8 cellular contexts compared by ENCODE assay signal in genomic region chr17:78272181-78272913, GRCh38. TPM values are rescaled to one million over a fixed set of nuclear protein-coding genes. Genes with fewer than 3 reads are reported as not detected.
DNase-seq lines count a peak whose midpoint lies in the region; ATAC-seq, FAIRE-seq and TF ChIP-seq lines count a peak whose summit lies in the region.

No MANE protein-coding gene starts in this region.

- H3F3A ChIP-seq in PC-9 (ENCODE audit: insufficient read depth, low read depth), result no peaks in the 10 kb centered on the region

- no peaks in the 10 kb centered on the region for H3K9me3 ChIP-seq in PC-9 (ENCODE audit: insufficient read depth, low read depth)
- H3K9me3 ChIP-seq in adipocyte (ENCODE audit: control insufficient read depth, low read length), result peaks cover 3% of the 10 kb centered on the region

- no peaks in the 10 kb centered on the region for H4K20me1 ChIP-seq in PC-9 (ENCODE audit: insufficient read depth)

- no TSS peak for BruUV-seq in PC-9 (replicated peaks; lab: Mats Ljungman, UMichigan)

- intact Hi-C loops in PC-9 (cut with micrococcal nuclease; ENCODE audit: unreplicated experiment), result loop anchor here (5.0 kb wide), 1 partner anchor 90 kb away; the partner anchor contains the start of gene SOCS3
- intact Hi-C loops in left colon (cut with DNase I, micrococcal nuclease), result no loop called here

- TF ChIP-seq CTCF in PC-9 (conservative IDR thresholded peaks at IDR 0.05), result no peak

- peak overlapping the region; percentile 14; the same call in 1 of the 2 replicates for H3K4me3 ChIP-seq in PC-9
- H3K4me3 ChIP-seq in adipocyte (ENCODE audit: low read length), result no peak overlapping the region

- ATAC-seq in left colon (peak; percentile 83), HG03045 (IDR thresholded peaks at IDR 0.05; ENCODE audit: unreplicated experiment) (no peak)

- H3K4me1 ChIP-seq in PC-9 (replicated peaks; ENCODE audit: insufficient read depth), result no peaks in the 10 kb centered on the region
- peaks cover 14% of the 10 kb centered on the region for H3K4me1 ChIP-seq in adipocyte (ENCODE audit: control insufficient read depth, insufficient read depth, low read length)

- peak; percentile 76 for FAIRE-seq in GM12892 (lab: Jason Lieb, UNC)

- H3K36me3 ChIP-seq in PC-9 (ENCODE audit: low read depth) (no peaks in the 10 kb centered on the region), adipocyte (ENCODE audit: control insufficient read depth, insufficient read depth, low read length, severe bottlenecking) (no peaks in the 10 kb centered on the region)

- H3K79me2 ChIP-seq in PC-9 (ENCODE audit: low read depth), result no peaks in the 10 kb centered on the region

- POLR2A ChIA-PET in PC-9 (lab: Charles Lee; ENCODE audit: unreplicated experiment), result no interaction called here

- CTCF ChIA-PET in PC-9 (lab: Charles Lee), result interaction anchor here (0.5 to 0.7 kb wide), 5 partner anchors 13 to 270 kb away, joined by 3 to 8 read pairs (median 3); no protein-coding TSS in a partner anchor

- TF ChIP-seq POLR2A in GM12892 (IDR thresholded peaks at IDR 0.05; ENCODE audit: low read depth, low read length), result no peak

- peak overlapping the region; percentile 59; the same call in 1 of the 2 replicates for H3K4me2 ChIP-seq in PC-9

- H3K27ac ChIP-seq in PC-9, result no peak overlapping the region

- peaks cover 8% of the 10 kb centered on the region for H3K27me3 ChIP-seq in PC-9 (ENCODE audit: insufficient read depth, low read depth)
- peaks cover 47% of the 10 kb centered on the region for H3K27me3 ChIP-seq in adipocyte (replicated peaks; ENCODE audit: control insufficient read depth, insufficient read depth, low read length)

- H3K9me2 ChIP-seq in PC-9 (ENCODE audit: insufficient read depth), result no peaks in the 10 kb centered on the region

- no peak overlapping the region for H3K9ac ChIP-seq in adipocyte (ENCODE audit: low read length)

- DNase-seq in GM12892 (ENCODE audit: insufficient read length), result no peak
- DNase-seq in PC-9, result peak; percentile 36 to 58
- DNase-seq in adipocyte (ENCODE audit: low read depth), result peak; percentile 32
- peak; percentile 63 to 81 for DNase-seq in left colon
- peak; percentile 60 for DNase-seq in stimulated activated CD8-positive, alpha-beta memory T cell treated with anti-CD3 and anti-CD28 coated beads, Interleukin-4, amount 100 ng/mL, for 48 hours
- no peak for DNase-seq in medulla oblongata (ENCODE audit: extremely low spot score)
- no peak for DNase-seq in GOT3 (lab: John Stamatoyannopoulos, UW)

- 0 out of 2 replicates have a peak overlapping the region, but pooled peaks have one; percentile 43 for H2AFZ ChIP-seq in PC-9

RNA-seq across cellular contexts. Expression of gene TMEM235, which starts 40.9 kb away (rescaled TPM):
- polyA plus RNA-seq in GM12892 (2012; ENCODE audit: missing spikeins), result not detected
- not detected in 2 replicates for total RNA-seq in PC-9 (2021)
- total RNA-seq in left colon, result not detected

RNA-seq across cellular contexts. Expression of gene BIRC5, which starts 58.3 kb away (rescaled TPM):
- 22.0 TPM for polyA plus RNA-seq in GM12892 (2012; ENCODE audit: missing spikeins)
- total RNA-seq in PC-9 (2021) (72.4 and 91.0 TPM in 2 replicates), left colon (10 to 100 TPM in 1 of 2 donors, 1 to 10 TPM in 1; 3.4 to 10.1 TPM)

Comparison
In these comparisons a context has a peak if more than half of its experiments do, and no peak if none do; other contexts are left out.
1. DNase-seq: peak in PC-9 (2 of 2), adipocyte (single experiment), left colon (2 of 2) and stimulated activated CD8-positive, alpha-beta memory T cell treated with anti-CD3 and anti-CD28 coated beads, Interleukin-4, amount 100 ng/mL, for 48 hours (single experiment); none in GM12892 (single experiment), medulla oblongata (single experiment) and GOT3 (single experiment).